8 cellular contexts compared by ENCODE assay signal in genomic region chr22:29344137-29344536, GRCh38. TPM values are rescaled to one million over a fixed set of nuclear protein-coding genes. Genes with fewer than 3 reads are reported as not detected.
DNase-seq lines count a peak whose midpoint lies in the region; ATAC-seq and TF ChIP-seq lines count a peak whose summit lies in the region.

No MANE protein-coding gene starts in this region.

- TF ChIP-seq CTCF in left ventricle myocardium inferior (IDR thresholded peaks at IDR 0.05; ENCODE audit: borderline replicate concordance) (no peak), type B pancreatic cell (conservative IDR thresholded peaks at IDR 0.05) (no peak), lower leg skin (IDR thresholded peaks at IDR 0.05) (no peak)

- DNase-seq in SHP77 (lab: John Stamatoyannopoulos, UW) = peak; percentile 10 to 68
- no peak for DNase-seq in SHP77 treated with DMSO at 0.1 percent for 48 hours (lab: John Stamatoyannopoulos, UW)
- peak; percentile 69 for DNase-seq in SW480 (ENCODE audit: low spot score)
- peak; percentile 78 for DNase-seq in left ventricle myocardium inferior
- no peak for DNase-seq in type B pancreatic cell (ENCODE audit: extremely low spot score, unreplicated experiment)
- no peak for DNase-seq in lower leg skin (ENCODE audit: low spot score in 2 of 2)

- no peaks in the 10 kb centered on the region for H3K27me3 Mint-ChIP-seq in type B pancreatic cell

- no peaks in the 10 kb centered on the region for H3K9me3 Mint-ChIP-seq in type B pancreatic cell

- peaks cover 20% of the 10 kb centered on the region for H3K36me3 Mint-ChIP-seq in type B pancreatic cell

- peaks cover 54% of the 10 kb centered on the region for H3K4me1 ChIP-seq in left ventricle myocardium inferior

- H3K27me3 ChIP-seq in left ventricle myocardium inferior (ENCODE audit: low read depth) = no peaks in the 10 kb centered on the region

- no peak overlapping the region for H3K4me3 Mint-ChIP-seq in type B pancreatic cell

- H3K4me1 Mint-ChIP-seq in type B pancreatic cell (ENCODE audit: unreplicated experiment) = peaks cover 20% of the 10 kb centered on the region

- WGBS in lower leg skin, 2 donors = 45 to 63% methylated on average over 5 of the region's 5 CpGs

- peak overlapping the region; percentile 78 for H3K27ac ChIP-seq in left ventricle myocardium inferior (replicated peaks)

- intact Hi-C loops in left ventricle myocardium inferior (cut with micrococcal nuclease) (no loop called here), lower leg skin (cut with DNase I; ENCODE audit: low total_unique reads) (no loop called here)

- ATAC-seq in HG02678 (IDR thresholded peaks at IDR 0.05; ENCODE audit: unreplicated experiment) (no peak), HG02571 (IDR thresholded peaks at IDR 0.05; ENCODE audit: unreplicated experiment) (no peak)

- no peak overlapping the region for H3K4me3 ChIP-seq in left ventricle myocardium inferior
- no peak overlapping the region for H3K4me3 ChIP-seq in lower leg skin (ENCODE audit: low read depth, poor library complexity, severe bottlenecking)

- peaks cover 79% of the 10 kb centered on the region for H3K36me3 ChIP-seq in left ventricle myocardium inferior

- peak overlapping the region; percentile 58 for H3K27ac Mint-ChIP-seq in type B pancreatic cell

- no peak for TF ChIP-seq POLR2A in lower leg skin (IDR thresholded peaks at IDR 0.05)

- no peaks in the 10 kb centered on the region for H3K9me3 ChIP-seq in left ventricle myocardium inferior (replicated peaks)

RNA-seq across cellular contexts. Expression of gene RASL10A, which starts 28.6 kb away (rescaled TPM):
- 1.4 TPM for total RNA-seq in left ventricle myocardium inferior
- total RNA-seq in type B pancreatic cell (ENCODE audit: low replicate concordance) = 0.62 and 1.5 TPM in 2 replicates
- 1 to 10 TPM in 2 of 4 donors, under 1 TPM in 2; 0.17 to 2.9 (median 0.80) TPM for total RNA-seq in lower leg skin

RNA-seq across cellular contexts. Expression of gene GAS2L1, which starts 37.7 kb away (rescaled TPM):
- total RNA-seq in left ventricle myocardium inferior (22.4 TPM), type B pancreatic cell (ENCODE audit: low replicate concordance) (13.5 and 17.2 TPM in 2 replicates), lower leg skin (10 to 100 TPM; 58.0 to 75.0 (median 67.8) TPM)

RNA-seq across cellular contexts. Expression of gene AP1B1, which starts 44.2 kb away (rescaled TPM):
- total RNA-seq in left ventricle myocardium inferior (28.2 TPM), type B pancreatic cell (ENCODE audit: low replicate concordance) (60.9 and 73.3 TPM in 2 replicates), lower leg skin (10 to 100 TPM; 65.4 to 95.5 (median 79.0) TPM)

Comparison
In these comparisons a context has a peak if more than half of its experiments do, and no peak if none do; other contexts are left out.
1. DNase-seq: peak in SHP77 (2 of 2), SW480 (single experiment) and left ventricle myocardium inferior (single experiment); none in SHP77 treated with DMSO at 0.1 percent for 48 hours (single experiment), type B pancreatic cell (single experiment) and lower leg skin (0 of 2).